1 cellular context compared by ENCODE assay signal in genomic region chr9:131625388-131625787, GRCh38.
TF ChIP-seq lines count a peak whose summit lies in the region.

No MANE protein-coding gene starts in this region.

TF ChIP-seq in GM23338, 12 proteins besides CTCF, POLR2A, EP300 and RAD21 (continued from another document):
- TF ChIP-seq ZNF462 (CRISPR knock-in tag; IDR thresholded peaks at IDR 0.05): no peak
- TF ChIP-seq CREB1 (CRISPR knock-in tag; IDR thresholded peaks at IDR 0.05; ENCODE audit: low read depth): no peak
- no peak for TF ChIP-seq REST (IDR thresholded peaks at IDR 0.05; ENCODE audit: unreplicated experiment)
